ENCODE assay signal across 8 cellular contexts in genomic region chr1:247077768-247078314, GRCh38. TPM values are rescaled to one million over a fixed set of nuclear protein-coding genes. Genes with fewer than 3 reads are reported as not detected.
DNase-seq lines count a peak whose midpoint lies in the region; ATAC-seq, FAIRE-seq and TF ChIP-seq lines count a peak whose summit lies in the region.

No MANE protein-coding gene starts in this region.

- H3K4me1 ChIP-seq in HUES48 (ENCODE audit: control insufficient read depth, insufficient read depth, low read length) (peaks cover 12% of the 10 kb centered on the region), adipocyte (ENCODE audit: control insufficient read depth, insufficient read depth, low read length) (peaks cover 16% of the 10 kb centered on the region), kidney (ENCODE audit: control insufficient read depth in 1 of 2, insufficient read depth in 1 of 2, low read depth in 1 of 2, low read length in 2 of 2) (peaks cover 0 to 3% of the 10 kb centered on the region in 2 donors), suprapubic skin (peaks cover 16% of the 10 kb centered on the region)

- no peak for TF ChIP-seq EP300 in suprapubic skin (IDR thresholded peaks at IDR 0.05)

- H3K27me3 Mint-ChIP-seq in activated naive CD4-positive, alpha-beta T cell treated with anti-CD3 and anti-CD28 coated beads, Interleukin-2, amount 50 U/mL, for 24 hours = peaks cover 2% of the 10 kb centered on the region

- FAIRE-seq in kidney (lab: Jason Lieb, UNC) = no peak

- peaks cover 21% of the 10 kb centered on the region for H3K9me3 ChIP-seq in HUES48 (ENCODE audit: control insufficient read depth, insufficient read depth, low read length)
- H3K9me3 ChIP-seq in adipocyte (ENCODE audit: control insufficient read depth, low read length) = no peaks in the 10 kb centered on the region
- H3K9me3 ChIP-seq in kidney (ENCODE audit: control insufficient read depth in 1 of 2, low read length in 2 of 2) = no peaks in the 10 kb centered on the region
- no peaks in the 10 kb centered on the region for H3K9me3 ChIP-seq in suprapubic skin

- peak overlapping the region; percentile 93 for H3K4me3 ChIP-seq in HUES48 (ENCODE audit: low read depth, low read length)
- H3K4me3 ChIP-seq in adipocyte (ENCODE audit: low read length) = peak overlapping the region; percentile 98
- peak overlapping the region; percentile 82 to 87 for H3K4me3 ChIP-seq in kidney (ENCODE audit: low read length in 2 of 2)
- H3K4me3 ChIP-seq in suprapubic skin = peak overlapping the region; percentile 75

- TF ChIP-seq CTCF in kidney (IDR thresholded peaks at IDR 0.05; ENCODE audit: borderline replicate concordance, extremely low read depth, insufficient read depth) (no peak), suprapubic skin (IDR thresholded peaks at IDR 0.05) (no peak)

- H3K27ac ChIP-seq in HUES48 (ENCODE audit: low read depth, low read length) = peak overlapping the region; percentile 86
- peak overlapping the region in 1 of 2 donors; percentile 58 for H3K27ac ChIP-seq in kidney (ENCODE audit: low read depth in 2 of 2, low read length in 2 of 2)
- peak overlapping the region; percentile 66 for H3K27ac ChIP-seq in suprapubic skin

- no peak for DNase-seq in activated naive CD4-positive, alpha-beta T cell treated with anti-CD3 and anti-CD28 coated beads, Interleukin-2, amount 50 U/mL, for 16 hours
- peak; percentile 25 for DNase-seq in adipocyte (ENCODE audit: low read depth)
- DNase-seq in kidney = no peak
- DNase-seq in suprapubic skin (ENCODE audit: low spot score in 2 of 2) = no peak
- no peak for DNase-seq in NCI-H82 treated with DMSO at 0.1 percent for 48 hours (lab: John Stamatoyannopoulos, UW; ENCODE audit: unreplicated experiment)

- WGBS in suprapubic skin = under 1% methylated on average over 13 of the region's 13 CpGs

- H3K9ac ChIP-seq in HUES48 (ENCODE audit: low read depth, low read length) (peak overlapping the region; percentile 96), adipocyte (ENCODE audit: low read length) (peak overlapping the region; percentile 93), kidney (ENCODE audit: low read length in 2 of 2) (peak overlapping the region; percentile 64 to 86)

- H3K4me1 Mint-ChIP-seq in activated naive CD4-positive, alpha-beta T cell treated with anti-CD3 and anti-CD28 coated beads, Interleukin-2, amount 50 U/mL, for 24 hours = peaks cover 31% of the 10 kb centered on the region

- peak overlapping the region; percentile 96 for H3K4me3 Mint-ChIP-seq in activated naive CD4-positive, alpha-beta T cell treated with anti-CD3 and anti-CD28 coated beads, Interleukin-2, amount 50 U/mL, for 24 hours

- no peak for TF ChIP-seq POLR2A in suprapubic skin (IDR thresholded peaks at IDR 0.05)

- intact Hi-C loops in kidney (cut with DNase I) = no loop called here

- H3K27ac Mint-ChIP-seq in activated naive CD4-positive, alpha-beta T cell treated with anti-CD3 and anti-CD28 coated beads, Interleukin-2, amount 50 U/mL, for 24 hours = peak overlapping the region; percentile 74

- peaks cover 5% of the 10 kb centered on the region for H3K9me3 Mint-ChIP-seq in activated naive CD4-positive, alpha-beta T cell treated with anti-CD3 and anti-CD28 coated beads, Interleukin-2, amount 50 U/mL, for 24 hours

- H3K36me3 ChIP-seq in HUES48 (ENCODE audit: control insufficient read depth, insufficient read depth, low read length) = peaks cover 23% of the 10 kb centered on the region; the same call in 1 of the 2 replicates
- no peaks in the 10 kb centered on the region for H3K36me3 ChIP-seq in adipocyte (ENCODE audit: control insufficient read depth, insufficient read depth, low read length, severe bottlenecking)
- no peaks in the 10 kb centered on the region for H3K36me3 ChIP-seq in kidney (ENCODE audit: control insufficient read depth in 1 of 2, insufficient read depth in 2 of 2, low read length in 2 of 2)
- H3K36me3 ChIP-seq in suprapubic skin = no peaks in the 10 kb centered on the region

- no peak for ATAC-seq in HG02610 (IDR thresholded peaks at IDR 0.05; ENCODE audit: unreplicated experiment)

- H3K36me3 Mint-ChIP-seq in activated naive CD4-positive, alpha-beta T cell treated with anti-CD3 and anti-CD28 coated beads, Interleukin-2, amount 50 U/mL, for 24 hours = peaks cover 14% of the 10 kb centered on the region

- H3K27me3 ChIP-seq in HUES48 (ENCODE audit: control insufficient read depth, insufficient read depth, low read length) (no peaks in the 10 kb centered on the region), adipocyte (replicated peaks; ENCODE audit: control insufficient read depth, insufficient read depth, low read length) (no peaks in the 10 kb centered on the region), suprapubic skin (no peaks in the 10 kb centered on the region)

RNA-seq across cellular contexts. Expression of gene ZNF670, which starts 0.8 kb away (rescaled TPM):
- 2.9 TPM for total RNA-seq in kidney
- 2.0 TPM for polyA plus RNA-seq in kidney (ENCODE audit: insufficient read depth, low read depth, low replicate concordance)
- 1 to 10 TPM; 2.1 to 4.3 (median 2.5) TPM for total RNA-seq in suprapubic skin

RNA-seq across cellular contexts. Expression of gene ZNF669, which starts 26.3 kb away (rescaled TPM):
- total RNA-seq in kidney (7.8 TPM), suprapubic skin (10 to 100 TPM in 1 of 4 donors, 1 to 10 TPM in 3; 4.6 to 10.5 (median 5.8) TPM)
- 4.2 TPM for polyA plus RNA-seq in kidney (ENCODE audit: insufficient read depth, low read depth, low replicate concordance)
